Comparison of ENCODE assay signal across 23 cellular contexts in the genomic region with DNA sequence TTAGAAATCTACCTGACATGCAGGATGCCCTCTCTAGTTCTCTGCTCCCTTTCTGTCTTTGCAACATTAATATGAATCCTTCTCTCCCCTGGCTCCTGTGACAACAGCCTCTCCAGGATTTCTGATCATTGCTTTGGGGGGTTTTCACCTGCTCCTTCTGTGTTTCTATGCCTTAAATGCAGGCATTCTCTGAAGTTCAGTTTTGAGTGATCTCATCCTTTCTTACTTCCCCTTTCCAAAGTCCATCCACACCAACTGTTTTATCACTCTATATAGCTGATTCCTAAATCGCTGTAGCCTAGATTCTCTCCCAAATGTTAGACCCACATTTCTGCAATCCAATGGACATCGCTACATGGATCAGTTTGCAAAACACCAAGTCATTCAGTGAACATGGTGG.
"Had no signal": no experiment of that assay in that cellular context is flagged by ENCODE, and none has a peak within 500 bp of the region (broad histone marks: within the 10 kb centered on the region; RNA-seq: fewer than 3 reads in every experiment).

No MANE protein-coding gene starts in this region.

- H3K27ac ChIP-seq: esophagus muscularis mucosa, foreskin keratinocyte, gastroesophageal sphincter, heart left ventricle, hepatocyte, pancreas, right lobe of liver, thyroid gland had no signal

- H3K4me3 Mint-ChIP-seq: memory B cell; natural killer cell; stimulated activated naive B cell treated with anti-CD40 and anti-IgM and Interleukin-4, amounts not matched to agents 10 μg/mL and 1 μg/mL and 100 μg/mL, for 72 hours; stimulated activated naive CD8-positive, alpha-beta T cell treated with anti-CD3 and anti-CD28 coated beads, Interleukin-15, amount 100 ng/mL, for 72 hours had no signal

- H3K9me3 Mint-ChIP-seq: memory B cell; natural killer cell; stimulated activated naive CD8-positive, alpha-beta T cell treated with anti-CD3 and anti-CD28 coated beads, Interleukin-15, amount 100 ng/mL, for 72 hours had no signal

- ATAC-seq: foreskin keratinocyte; gastroesophageal sphincter; left lobe of liver; natural killer cell; pancreas; right lobe of liver; stimulated activated naive B cell treated with anti-CD40 and anti-IgM and Interleukin-4, amounts not matched to agents 10 μg/mL and 1 μg/mL and 100 μg/mL, for 72 hours; stimulated activated naive CD8-positive, alpha-beta T cell treated with anti-CD3 and anti-CD28 coated beads, Interleukin-15, amount 100 ng/mL, for 72 hours had no signal

- H3K4me1 Mint-ChIP-seq: memory B cell, natural killer cell had no signal

- DNase-seq: dermis blood vessel endothelial cell; effector memory CD4-positive, alpha-beta T cell; foreskin keratinocyte; heart left ventricle; kidney; natural killer cell; occipital lobe; pancreas; retina; right lobe of liver; small intestine; stimulated activated CD4-positive, alpha-beta T cell treated with anti-CD3 and anti-CD28 coated beads, Interleukin-15, amount 100 ng/mL, for 24 hours; stimulated activated CD4-positive, alpha-beta T cell treated with anti-CD3 and anti-CD28 coated beads, Interleukin-2, amount 100 ng/mL, for 48 hours; stimulated activated naive B cell treated with anti-CD40 and anti-IgM and Interleukin-4, amounts not matched to agents 10 μg/mL and 1 μg/mL and 100 μg/mL, for 72 hours; stimulated activated naive CD8-positive, alpha-beta T cell treated with anti-CD3 and anti-CD28 coated beads, Interleukin-15, amount 100 ng/mL, for 72 hours; thyroid gland; trophoblast cell had no signal

- H3K4me1 ChIP-seq: gastroesophageal sphincter, pancreas, right lobe of liver had no signal

- H3K36me3 ChIP-seq: esophagus muscularis mucosa, gastroesophageal sphincter, heart left ventricle, pancreas, right lobe of liver, thyroid gland had no signal

- H3K27me3 ChIP-seq: esophagus muscularis mucosa, pancreas, right lobe of liver, thyroid gland had no signal

- H3K4me2 ChIP-seq: hepatocyte had no signal

- H2AFZ ChIP-seq: hepatocyte had no signal

- H3K36me3 Mint-ChIP-seq: memory B cell; natural killer cell; stimulated activated naive B cell treated with anti-CD40 and anti-IgM and Interleukin-4, amounts not matched to agents 10 μg/mL and 1 μg/mL and 100 μg/mL, for 72 hours had no signal

- H3K79me2 ChIP-seq: hepatocyte had no signal

- H3K4me3 ChIP-seq: esophagus muscularis mucosa, gastroesophageal sphincter, heart left ventricle, hepatocyte, lung, pancreas, right lobe of liver, thyroid gland had no signal

- H3K27ac Mint-ChIP-seq: memory B cell; natural killer cell; stimulated activated naive B cell treated with anti-CD40 and anti-IgM and Interleukin-4, amounts not matched to agents 10 μg/mL and 1 μg/mL and 100 μg/mL, for 72 hours; stimulated activated naive CD8-positive, alpha-beta T cell treated with anti-CD3 and anti-CD28 coated beads, Interleukin-15, amount 100 ng/mL, for 72 hours had no signal
